Comparison of ENCODE assay signal across 8 cellular contexts in genomic region chr5:137822158-137822764, GRCh38. TPM values are rescaled to one million over a fixed set of nuclear protein-coding genes. Genes with fewer than 3 reads are reported as not detected.
DNase-seq lines count a peak whose midpoint lies in the region; ATAC-seq and TF ChIP-seq lines count a peak whose summit lies in the region.

No MANE protein-coding gene starts in this region.

- peak; percentile 52 for TF ChIP-seq CTCF in AG10803 (conservative IDR thresholded peaks at IDR 0.05; ENCODE audit: low read length)
- TF ChIP-seq CTCF in GM20000 (IDR thresholded peaks at IDR 0.05; ENCODE audit: extremely low read depth, missing control alignments), result peak; percentile 10
- peak; percentile 46 to 62 (median 52) for TF ChIP-seq CTCF in esophagus muscularis mucosa (IDR thresholded peaks at IDR 0.05)

- H2BK12ac ChIP-seq in trophoblast cell (ENCODE audit: low read length), result no peak overlapping the region

- no peak overlapping the region for H3K18ac ChIP-seq in trophoblast cell (ENCODE audit: low read length)

- H4K91ac ChIP-seq in trophoblast cell (ENCODE audit: low read depth, low read length), result no peak overlapping the region

- H3K4me3 ChIP-seq in AG10803 (ENCODE audit: low read length) (no peak overlapping the region), esophagus muscularis mucosa (no peak overlapping the region), trophoblast cell (ENCODE audit: low read depth, low read length) (no peak overlapping the region)

- intact Hi-C loops in esophagus muscularis mucosa (cut with DNase I), result loop anchor here (1.0 kb wide), 1 partner anchor 43 kb away; no protein-coding TSS in a partner anchor

- H3K79me2 ChIP-seq in trophoblast cell (ENCODE audit: control insufficient read depth, insufficient read depth, low read length, poor library complexity), result no peaks in the 10 kb centered on the region

- H3K9me3 ChIP-seq in esophagus muscularis mucosa (peaks cover 0 to 9% (median 0%) of the 10 kb centered on the region in 4 donors), trophoblast cell (ENCODE audit: insufficient read depth, low read depth, low read length) (no peaks in the 10 kb centered on the region)

- no peak overlapping the region for H3K23ac ChIP-seq in trophoblast cell (ENCODE audit: low read length)

- TF ChIP-seq EP300 in esophagus muscularis mucosa (IDR thresholded peaks at IDR 0.05), result no peak

- no peak overlapping the region for H2BK120ac ChIP-seq in trophoblast cell (ENCODE audit: insufficient read depth, low read length, poor library complexity)

- no peak overlapping the region for H3K4ac ChIP-seq in trophoblast cell (ENCODE audit: low read depth, low read length)

- 55% methylated on average over 6 of the region's 6 CpGs for WGBS in esophagus muscularis mucosa
- WGBS in trophoblast cell (ENCODE audit: extremely low coverage, insufficient coverage, insufficient read length), result no CpG with 5 or more reads among the region's 6 CpGs

- peaks cover 0 to 4% (median 0%) of the 10 kb centered on the region in 4 donors for H3K4me1 ChIP-seq in esophagus muscularis mucosa
- no peaks in the 10 kb centered on the region for H3K4me1 ChIP-seq in trophoblast cell (ENCODE audit: control insufficient read depth in 1 of 2, insufficient read depth in 2 of 2, low read length in 2 of 2)

- H3K36me3 ChIP-seq in esophagus muscularis mucosa (no peaks in the 10 kb centered on the region), trophoblast cell (ENCODE audit: control insufficient read depth in 1 of 2, insufficient read depth in 2 of 2, low read length in 2 of 2) (no peaks in the 10 kb centered on the region)

- H4K8ac ChIP-seq in trophoblast cell (ENCODE audit: low read depth, low read length), result no peak overlapping the region

- no peak for ATAC-seq in GM21529 (IDR thresholded peaks at IDR 0.05; ENCODE audit: unreplicated experiment)

- no peak overlapping the region for H3K4me2 ChIP-seq in trophoblast cell (ENCODE audit: low read length)

- no peak overlapping the region for H3K9ac ChIP-seq in trophoblast cell (ENCODE audit: low read length)

- H3K14ac ChIP-seq in trophoblast cell (ENCODE audit: low read length), result no peak overlapping the region

- no peak for TF ChIP-seq POLR2A in esophagus muscularis mucosa (IDR thresholded peaks at IDR 0.05; ENCODE audit: low read depth)

- no peaks in the 10 kb centered on the region for H3K79me1 ChIP-seq in trophoblast cell (ENCODE audit: low read length)

- no peak overlapping the region for H2BK5ac ChIP-seq in trophoblast cell (ENCODE audit: low read depth, low read length, poor library complexity)

- H4K12ac ChIP-seq in trophoblast cell (ENCODE audit: low read depth, low read length), result no peak overlapping the region

- H2AK5ac ChIP-seq in trophoblast cell (ENCODE audit: low read length), result no peak overlapping the region

- H2AFZ ChIP-seq in trophoblast cell (ENCODE audit: insufficient read depth, low read length, poor library complexity), result no peak overlapping the region

- H3K27ac ChIP-seq in esophagus muscularis mucosa (replicated peaks in 1 of 4), result no peak overlapping the region
- H3K27ac ChIP-seq in trophoblast cell (ENCODE audit: low read depth, low read length), result no peak overlapping the region

- DNase-seq in AG10803 (ENCODE audit: low read depth), result peak; percentile 30
- peak; percentile 40 for DNase-seq in GM20000 (ENCODE audit: low spot score)
- DNase-seq in OCI-M1 (lab: John Stamatoyannopoulos, UW), result peak; percentile 83
- DNase-seq in esophagus muscularis mucosa (ENCODE audit: extremely low spot score), result no peak
- DNase-seq in trophoblast cell, result peak; percentile 57 to 72
- DNase-seq in NCI-H2081 treated with DMSO at 0.1 percent for 48 hours (lab: John Stamatoyannopoulos, UW), result no peak
- no peak for DNase-seq in DMS153 treated with DMSO at 0.1 percent for 48 hours (lab: John Stamatoyannopoulos, UW; ENCODE audit: unreplicated experiment)

- H3K27me3 ChIP-seq in esophagus muscularis mucosa (no peaks in the 10 kb centered on the region), trophoblast cell (ENCODE audit: insufficient read depth, low read length) (no peaks in the 10 kb centered on the region)

RNA-seq across cellular contexts. Expression of gene MYOT, which starts 45.4 kb away (rescaled TPM):
- 10 to 100 TPM; 19.4 to 35.6 (median 30.0) TPM for total RNA-seq in esophagus muscularis mucosa
- polyA plus RNA-seq in trophoblast cell (2013), result not detected in 2 replicates

Comparison
In these comparisons a context has a peak if more than half of its experiments do, and no peak if none do; other contexts are left out.
1. DNase-seq: peak in AG10803 (single experiment), GM20000 (single experiment), OCI-M1 (single experiment) and trophoblast cell (2 of 2); none in esophagus muscularis mucosa (single experiment), NCI-H2081 treated with DMSO at 0.1 percent for 48 hours (single experiment) and DMS153 treated with DMSO at 0.1 percent for 48 hours (single experiment).
2. Peak in every context shown above with its lines, with median percentiles within 50 percentile points of each other: CTCF ChIP-seq.